Comparison of ENCODE assay signal across 20 cellular contexts in genomic region chr2:231590614-231591013, GRCh38. TPM values are rescaled to one million over a fixed set of nuclear protein-coding genes. Genes with fewer than 3 reads are reported as not detected.
A peak's percentile ranks its signal among the peaks of the same experiment; 100 is the strongest.
DNase-seq lines count a peak whose midpoint lies in the region; ATAC-seq and TF ChIP-seq lines count a peak whose summit lies in the region.
"Had no signal": no experiment of that assay in that cellular context is flagged by ENCODE, and none has a peak within 500 bp of the region (broad histone marks: within the 10 kb centered on the region; RNA-seq: fewer than 3 reads in every experiment).

No MANE protein-coding gene starts in this region.

- intact Hi-C loops in left lung (cut with DNase I): no loop called here
- intact Hi-C loops in activated T-helper 1 cell treated with anti-CD3 and anti-CD28 coated beads, Interleukin-12 subunit alpha, Interleukin-12 subunit beta, Interleukin-2, Interleukin-4 antibody, amounts not matched to agents 30 ng/mL and 10 ng/mL and 1 ng/mL, durations not matched to agents 14 hours and 24 hours and 36 hours (cut with micrococcal nuclease): no loop called here

- H3K27me3 Mint-ChIP-seq in type B pancreatic cell: no peaks in the 10 kb centered on the region
- peaks cover 20% of the 10 kb centered on the region for H3K27me3 Mint-ChIP-seq in activated T-helper 1 cell treated with anti-CD3 and anti-CD28 coated beads, Interleukin-12 subunit alpha, Interleukin-12 subunit beta, Interleukin-2, Interleukin-4 antibody, amounts not matched to agents 30 ng/mL and 10 ng/mL and 1 ng/mL, durations not matched to agents 14 hours and 24 hours and 36 hours (ENCODE audit: insufficient read depth)
- H3K27me3 Mint-ChIP-seq: activated B cell treated with CpG ODN at 0.5 μM for 24 hours; CD4-positive, alpha-beta T cell; stimulated activated naive CD8-positive, alpha-beta T cell treated with anti-CD3 and anti-CD28 coated beads, Interleukin-15, Interleukin-2, amounts not matched to agents 100 ng/mL and 50 ng/mL, for 24 hours had no signal

- no peak overlapping the region for H3K4me3 Mint-ChIP-seq in type B pancreatic cell
- no peak overlapping the region for H3K4me3 Mint-ChIP-seq in activated T-helper 1 cell treated with anti-CD3 and anti-CD28 coated beads, Interleukin-12 subunit alpha, Interleukin-12 subunit beta, Interleukin-2, Interleukin-4 antibody, amounts not matched to agents 30 ng/mL and 10 ng/mL and 1 ng/mL, durations not matched to agents 14 hours and 24 hours and 36 hours
- H3K4me3 Mint-ChIP-seq: activated B cell treated with CpG ODN at 0.5 μM for 24 hours; CD4-positive, alpha-beta T cell; natural killer cell treated with Interleukin-12 subunit alpha and Interleukin-12 subunit beta and Interleukin-15 and Interleukin-18, amount 100 ng/mL, for 72 hours; stimulated activated naive CD8-positive, alpha-beta T cell treated with anti-CD3 and anti-CD28 coated beads, Interleukin-15, Interleukin-2, amounts not matched to agents 100 ng/mL and 50 ng/mL, for 24 hours had no signal

- no peaks in the 10 kb centered on the region for H3K9me3 Mint-ChIP-seq in type B pancreatic cell
- H3K9me3 Mint-ChIP-seq in activated T-helper 1 cell treated with anti-CD3 and anti-CD28 coated beads, Interleukin-12 subunit alpha, Interleukin-12 subunit beta, Interleukin-2, Interleukin-4 antibody, amounts not matched to agents 30 ng/mL and 10 ng/mL and 1 ng/mL, durations not matched to agents 14 hours and 24 hours and 36 hours: no peaks in the 10 kb centered on the region
- H3K9me3 Mint-ChIP-seq: activated B cell treated with CpG ODN at 0.5 μM for 24 hours; CD4-positive, alpha-beta T cell; natural killer cell treated with Interleukin-12 subunit alpha and Interleukin-12 subunit beta and Interleukin-15 and Interleukin-18, amount 100 ng/mL, for 72 hours; stimulated activated naive CD8-positive, alpha-beta T cell treated with anti-CD3 and anti-CD28 coated beads, Interleukin-15, Interleukin-2, amounts not matched to agents 100 ng/mL and 50 ng/mL, for 24 hours had no signal

- H3K27me3 ChIP-seq in left lung: no peaks in the 10 kb centered on the region
- H3K27me3 ChIP-seq: adrenal gland had no signal

- H3K4me3 ChIP-seq in left lung: no peak overlapping the region
- H3K4me3 ChIP-seq: adrenal gland, lower lobe of right lung had no signal

- no peak for TF ChIP-seq CTCF in left lung (IDR thresholded peaks at IDR 0.05)
- no peak for TF ChIP-seq CTCF in type B pancreatic cell (conservative IDR thresholded peaks at IDR 0.05)

- peak; percentile 49 for ATAC-seq in left lung
- ATAC-seq: natural killer cell treated with Interleukin-12 subunit alpha and Interleukin-12 subunit beta and Interleukin-15 and Interleukin-18, amount 100 ng/mL, for 72 hours had no signal

- H3K9me3 ChIP-seq in left lung: no peaks in the 10 kb centered on the region
- H3K9me3 ChIP-seq: adrenal gland, lower lobe of right lung had no signal

- no peaks in the 10 kb centered on the region for H3K4me1 Mint-ChIP-seq in type B pancreatic cell (ENCODE audit: unreplicated experiment)
- no peaks in the 10 kb centered on the region for H3K4me1 Mint-ChIP-seq in activated T-helper 1 cell treated with anti-CD3 and anti-CD28 coated beads, Interleukin-12 subunit alpha, Interleukin-12 subunit beta, Interleukin-2, Interleukin-4 antibody, amounts not matched to agents 30 ng/mL and 10 ng/mL and 1 ng/mL, durations not matched to agents 14 hours and 24 hours and 36 hours (ENCODE audit: low read depth)
- H3K4me1 Mint-ChIP-seq: activated B cell treated with CpG ODN at 0.5 μM for 24 hours had no signal

- no peaks in the 10 kb centered on the region for H3K4me1 ChIP-seq in left lung
- H3K4me1 ChIP-seq: adrenal gland, lower lobe of right lung had no signal

- no peaks in the 10 kb centered on the region for H3K36me3 Mint-ChIP-seq in type B pancreatic cell
- H3K36me3 Mint-ChIP-seq in activated T-helper 1 cell treated with anti-CD3 and anti-CD28 coated beads, Interleukin-12 subunit alpha, Interleukin-12 subunit beta, Interleukin-2, Interleukin-4 antibody, amounts not matched to agents 30 ng/mL and 10 ng/mL and 1 ng/mL, durations not matched to agents 14 hours and 24 hours and 36 hours (ENCODE audit: low read depth): no peaks in the 10 kb centered on the region
- H3K36me3 Mint-ChIP-seq: natural killer cell treated with Interleukin-12 subunit alpha and Interleukin-12 subunit beta and Interleukin-15 and Interleukin-18, amount 100 ng/mL, for 72 hours had no signal

- DNase-seq in SIG-M5 treated with dmso at 0.1 percent for 504 hours (lab: John Stamatoyannopoulos, UW; ENCODE audit: unreplicated experiment) (peak; percentile 23), SIG-M5 (lab: John Stamatoyannopoulos, UW) (no peak), SW480 (ENCODE audit: low spot score) (peak; percentile 11), left lung (no peak), type B pancreatic cell (ENCODE audit: extremely low spot score, unreplicated experiment) (no peak), HK-2 (ENCODE audit: unreplicated experiment) (no peak), T-helper 9 cell (no peak)
- DNase-seq in activated T-helper 1 cell treated with anti-CD3 and anti-CD28 coated beads, Interleukin-12 subunit alpha, Interleukin-12 subunit beta, Interleukin-2, Interleukin-4 antibody, amounts not matched to agents 30 ng/mL and 10 ng/mL and 1 ng/mL, durations not matched to agents 14 hours and 24 hours and 36 hours (ENCODE audit: low spot score): no peak
- DNase-seq: activated B cell treated with CpG ODN at 0.5 μM for 24 hours; adrenal gland; CD4-positive, alpha-beta T cell; EL; foreskin fibroblast; HCEC 1CT; lower lobe of right lung; NCI-H1694; NK-92 treated with Interleukin-12 subunit alpha and Interleukin-12 subunit beta, amount 100 ng/mL, for 24 hours had no signal

- H3K36me3 ChIP-seq in left lung: no peaks in the 10 kb centered on the region
- H3K36me3 ChIP-seq: adrenal gland, lower lobe of right lung had no signal

- H3K27ac Mint-ChIP-seq in type B pancreatic cell: peak overlapping the region; percentile 17
- H3K27ac Mint-ChIP-seq in activated T-helper 1 cell treated with anti-CD3 and anti-CD28 coated beads, Interleukin-12 subunit alpha, Interleukin-12 subunit beta, Interleukin-2, Interleukin-4 antibody, amounts not matched to agents 30 ng/mL and 10 ng/mL and 1 ng/mL, durations not matched to agents 14 hours and 24 hours and 36 hours: no peak overlapping the region
- H3K27ac Mint-ChIP-seq: activated B cell treated with CpG ODN at 0.5 μM for 24 hours; CD4-positive, alpha-beta T cell; natural killer cell treated with Interleukin-12 subunit alpha and Interleukin-12 subunit beta and Interleukin-15 and Interleukin-18, amount 100 ng/mL, for 72 hours; stimulated activated naive CD8-positive, alpha-beta T cell treated with anti-CD3 and anti-CD28 coated beads, Interleukin-15, Interleukin-2, amounts not matched to agents 100 ng/mL and 50 ng/mL, for 24 hours had no signal

- H3K27ac ChIP-seq in left lung: no peak overlapping the region
- H3K27ac ChIP-seq: adrenal gland, lower lobe of right lung had no signal

RNA-seq across cellular contexts. Expression of gene TEX44, which starts 2.0 kb away (rescaled TPM):
- total RNA-seq in left lung (not detected), type B pancreatic cell (ENCODE audit: low replicate concordance) (not detected in 2 replicates)
- total RNA-seq in activated T-helper 1 cell treated with anti-CD3 and anti-CD28 coated beads, Interleukin-12 subunit alpha, Interleukin-12 subunit beta, Interleukin-2, Interleukin-4 antibody, amounts not matched to agents 30 ng/mL and 10 ng/mL and 1 ng/mL, durations not matched to agents 14 hours and 24 hours and 36 hours: not detected in 2 replicates
- total RNA-seq: activated B cell treated with CpG ODN at 0.5 μM for 24 hours; adrenal gland; CD4-positive, alpha-beta T cell; lower lobe of right lung; natural killer cell treated with Interleukin-12 subunit alpha and Interleukin-12 subunit beta and Interleukin-15 and Interleukin-18, amount 100 ng/mL, for 72 hours; T-helper 1 cell treated with Interleukin-12 subunit alpha and Interleukin-12 subunit beta and Interleukin-4 antibody, amounts not matched to agents 30 ng/mL and 1 ng/mL, for 36 hours had no signal

Comparison
In these comparisons a context has a peak if more than half of its experiments do, and no peak if none do; other contexts are left out.
1. DNase-seq: peak in SIG-M5 treated with dmso at 0.1 percent for 504 hours (single experiment) and SW480 (single experiment); none in SIG-M5 (single experiment), left lung (0 of 2), type B pancreatic cell (single experiment), HK-2 (single experiment), T-helper 9 cell (single experiment) and activated T-helper 1 cell treated with anti-CD3 and anti-CD28 coated beads, Interleukin-12 subunit alpha, Interleukin-12 subunit beta, Interleukin-2, Interleukin-4 antibody, amounts not matched to agents 30 ng/mL and 10 ng/mL and 1 ng/mL, durations not matched to agents 14 hours and 24 hours and 36 hours (single experiment).